Comparison of ENCODE assay signal across 19 cellular contexts in the genomic region with DNA sequence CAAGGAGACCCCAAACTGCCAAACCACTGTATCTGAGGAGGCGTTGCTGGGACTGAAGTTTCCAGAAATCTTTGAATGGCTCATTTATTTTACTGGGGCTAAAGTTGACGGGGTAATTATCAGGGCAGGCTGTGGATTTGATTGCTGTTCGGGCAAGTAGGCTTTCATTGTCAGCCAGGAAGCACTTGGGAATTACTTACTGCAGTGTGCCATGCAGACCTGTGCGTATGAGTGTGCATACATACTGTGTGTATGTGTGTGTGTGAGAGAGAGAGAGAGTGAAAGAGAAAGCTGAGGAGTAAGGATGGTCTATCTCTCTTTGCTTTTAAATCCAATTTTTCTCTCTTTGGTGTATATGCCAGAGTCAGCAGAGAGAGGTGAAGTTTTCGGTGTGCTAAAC.
A peak's percentile ranks its signal among the peaks of the same experiment; 100 is the strongest.
DNase-seq lines count a peak whose midpoint lies in the region; ATAC-seq, FAIRE-seq and TF ChIP-seq lines count a peak whose summit lies in the region.
"Had no signal": no experiment of that assay in that cellular context is flagged by ENCODE, and none has a peak within 500 bp of the region (broad histone marks: within the 10 kb centered on the region; RNA-seq: fewer than 3 reads in every experiment).

No MANE protein-coding gene starts in this region.

- FAIRE-seq in astrocyte (lab: Jason Lieb, UNC), result no peak
- FAIRE-seq: A549, G401.6, GM12891, GM19239, H1 had no signal

- no peak overlapping the region for H3K27ac ChIP-seq in astrocyte (ENCODE audit: low read depth, low read length)
- no peak overlapping the region for H3K27ac ChIP-seq in osteoblast (ENCODE audit: low read depth, low read length)
- H3K27ac ChIP-seq: 22Rv1, A549, C4-2B, HL-60 had no signal

- H3K36me3 ChIP-seq in astrocyte (ENCODE audit: insufficient read depth, low read length) (no peaks in the 10 kb centered on the region), osteoblast (ENCODE audit: insufficient read depth, low read length) (no peaks in the 10 kb centered on the region)

- no peak overlapping the region for H3K4me3 Mint-ChIP-seq in astrocyte (ENCODE audit: unreplicated experiment)
- no peak overlapping the region for H3K4me3 Mint-ChIP-seq in type B pancreatic cell
- H3K4me3 Mint-ChIP-seq: CD4-positive, alpha-beta T cell; H9 had no signal

- H3K9me3 ChIP-seq in astrocyte (ENCODE audit: insufficient read depth, low read depth, low read length) (peaks cover 5% of the 10 kb centered on the region), osteoblast (ENCODE audit: low read depth, low read length) (no peaks in the 10 kb centered on the region)
- H3K9me3 ChIP-seq: A549 had no signal

- H3K9ac ChIP-seq in astrocyte (ENCODE audit: low read length), result no peak overlapping the region

- peak; percentile 14 for DNase-seq in NCI-H2107 treated with DMSO at 0.1 percent for 48 hours (lab: John Stamatoyannopoulos, UW; ENCODE audit: unreplicated experiment)
- no peak for DNase-seq in NCI-H2107 (lab: John Stamatoyannopoulos, UW)
- peak; percentile 21 for DNase-seq in astrocyte (ENCODE audit: low read depth)
- DNase-seq in left kidney (ENCODE audit: low read depth, low spot score), result peak; percentile 58
- no peak for DNase-seq in osteoblast (ENCODE audit: insufficient read length, low spot score, missing footprints)
- DNase-seq in retina, result no peak
- DNase-seq in type B pancreatic cell (ENCODE audit: extremely low spot score, unreplicated experiment), result no peak
- DNase-seq: AML-193; CD4-positive, alpha-beta T cell; H9 had no signal

- H3K27me3 ChIP-seq in astrocyte (ENCODE audit: insufficient read depth, low read length), result peaks cover 3% of the 10 kb centered on the region
- H3K27me3 ChIP-seq in osteoblast (ENCODE audit: insufficient read depth, low read length), result no peaks in the 10 kb centered on the region

- H3K36me3 Mint-ChIP-seq in astrocyte (ENCODE audit: low read depth, unreplicated experiment) (no peaks in the 10 kb centered on the region), type B pancreatic cell (no peaks in the 10 kb centered on the region)

- H3K27me3 Mint-ChIP-seq in astrocyte (ENCODE audit: low read depth, unreplicated experiment) (peaks cover 16% of the 10 kb centered on the region), type B pancreatic cell (no peaks in the 10 kb centered on the region)
- H3K27me3 Mint-ChIP-seq: CD4-positive, alpha-beta T cell had no signal

- no peaks in the 10 kb centered on the region for H3K79me2 ChIP-seq in astrocyte (ENCODE audit: insufficient read depth, low read length)
- no peaks in the 10 kb centered on the region for H3K79me2 ChIP-seq in osteoblast (ENCODE audit: insufficient read depth, low read length)

- ATAC-seq in HG02981 (IDR thresholded peaks at IDR 0.05; ENCODE audit: unreplicated experiment), result no peak
- ATAC-seq: A549 had no signal

- peaks cover 15% of the 10 kb centered on the region for H3K4me1 Mint-ChIP-seq in astrocyte (ENCODE audit: low read depth, unreplicated experiment)
- peaks cover 8% of the 10 kb centered on the region for H3K4me1 Mint-ChIP-seq in type B pancreatic cell (ENCODE audit: unreplicated experiment)
- H3K4me1 Mint-ChIP-seq: H9 had no signal

- H3K4me3 ChIP-seq in astrocyte (ENCODE audit: insufficient read depth, low read depth, low read length) (no peak overlapping the region), osteoblast (ENCODE audit: insufficient read depth, low read length) (no peak overlapping the region)
- H3K4me3 ChIP-seq: A549 had no signal

- H3K9me3 Mint-ChIP-seq in astrocyte (ENCODE audit: unreplicated experiment) (peaks cover 20% of the 10 kb centered on the region), type B pancreatic cell (no peaks in the 10 kb centered on the region)
- H3K9me3 Mint-ChIP-seq: CD4-positive, alpha-beta T cell had no signal

- TF ChIP-seq CTCF in astrocyte (IDR thresholded peaks at IDR 0.05; ENCODE audit: insufficient read depth, low read depth, low read length) (no peak), osteoblast (IDR thresholded peaks at IDR 0.05; ENCODE audit: extremely low read depth, low read depth, low read length) (no peak), type B pancreatic cell (conservative IDR thresholded peaks at IDR 0.05) (no peak)

- H4K20me1 ChIP-seq in astrocyte (ENCODE audit: insufficient read depth, low read length) (no peaks in the 10 kb centered on the region), osteoblast (ENCODE audit: insufficient read depth, low read length) (no peaks in the 10 kb centered on the region)

- H3K4me2 ChIP-seq in astrocyte (ENCODE audit: low read length) (no peak overlapping the region), osteoblast (ENCODE audit: insufficient read depth, low read length) (peak overlapping the region; percentile 19)
- H3K4me2 ChIP-seq: A549 had no signal

- H3K27ac Mint-ChIP-seq in astrocyte (ENCODE audit: unreplicated experiment), result no peak overlapping the region
- H3K27ac Mint-ChIP-seq in type B pancreatic cell, result no peak overlapping the region
- H3K27ac Mint-ChIP-seq: CD4-positive, alpha-beta T cell; H9 had no signal

- H2AFZ ChIP-seq in astrocyte (ENCODE audit: low read depth, low read length) (no peak overlapping the region), osteoblast (ENCODE audit: low read length) (peak overlapping the region; percentile 2)

- H3K4me1 ChIP-seq in astrocyte (ENCODE audit: insufficient read depth, low read length) (no peaks in the 10 kb centered on the region), osteoblast (ENCODE audit: insufficient read depth, low read length) (peaks cover 12% of the 10 kb centered on the region)
- H3K4me1 ChIP-seq: A549 had no signal

Comparison
In these comparisons a context has a peak if more than half of its experiments do, and no peak if none do; other contexts are left out.
1. DNase-seq: peak in NCI-H2107 treated with DMSO at 0.1 percent for 48 hours (single experiment), astrocyte (single experiment) and left kidney (single experiment); none in NCI-H2107 (single experiment), osteoblast (single experiment), retina (single experiment) and type B pancreatic cell (single experiment).